26 cellular contexts compared by ENCODE assay signal in the genomic region with DNA sequence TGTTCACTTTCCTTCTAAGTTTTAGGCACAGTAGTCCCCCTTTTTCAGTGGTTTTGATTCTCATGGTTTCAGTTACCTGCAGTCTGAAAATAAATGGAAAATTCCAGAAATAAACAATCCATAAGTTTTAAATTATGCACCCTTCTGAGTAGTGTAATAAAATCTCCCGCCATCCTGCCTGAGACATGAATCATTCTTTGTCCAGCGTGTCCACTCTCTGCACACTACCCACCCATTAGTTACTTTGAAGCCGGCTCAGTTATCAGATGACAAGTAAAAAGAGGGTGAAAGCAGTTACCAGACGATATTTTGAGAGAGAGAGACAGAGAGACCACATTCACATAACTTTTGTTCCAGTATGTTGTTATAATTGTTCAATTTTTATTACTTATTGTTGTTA.
DNase-seq lines count a peak whose midpoint lies in the region; ATAC-seq and TF ChIP-seq lines count a peak whose summit lies in the region.
"Had no signal": no experiment of that assay in that cellular context is flagged by ENCODE, and none has a peak within 500 bp of the region (broad histone marks: within the 10 kb centered on the region; RNA-seq: fewer than 3 reads in every experiment).

No MANE protein-coding gene starts in this region.

- H3K9me2 ChIP-seq in PC-3 (replicated peaks; ENCODE audit: low read length): no peaks in the 10 kb centered on the region

- no peaks in the 10 kb centered on the region for H3K79me2 ChIP-seq in PC-3 (ENCODE audit: low read length)

- no peaks in the 10 kb centered on the region for H3K9me3 ChIP-seq in PC-3 (ENCODE audit: low read length)
- H3K9me3 ChIP-seq: lower lobe of right lung, Peyer's patch had no signal

- no peaks in the 10 kb centered on the region for H3K27me3 ChIP-seq in PC-3 (ENCODE audit: low read length)
- H3K27me3 ChIP-seq: cardiac muscle cell, neural progenitor cell, Peyer's patch had no signal

- POLR2A ChIA-PET in PC-3 (lab: Charles Lee; ENCODE audit: unreplicated experiment): no interaction called here

- no peaks in the 10 kb centered on the region for H3K27me3 Mint-ChIP-seq in Calu3 (ENCODE audit: unreplicated experiment)
- no peaks in the 10 kb centered on the region for H3K27me3 Mint-ChIP-seq in stimulated activated naive B cell treated with anti-CD40 and anti-IgM and Interleukin-4, amounts not matched to agents 10 μg/mL and 1 μg/mL and 100 μg/mL, for 72 hours

- no peak overlapping the region for H3K9ac ChIP-seq in PC-3 (ENCODE audit: low read length)
- H3K9ac ChIP-seq: neural progenitor cell had no signal

- CTCF ChIA-PET in PC-3 (lab: Charles Lee): no interaction called here
- CTCF ChIA-PET in Calu3 (lab: Charles Lee): no interaction called here

- no peaks in the 10 kb centered on the region for H3K4me1 ChIP-seq in PC-3 (ENCODE audit: insufficient read depth, low read length)
- H3K4me1 ChIP-seq: lower lobe of right lung, neural progenitor cell, Peyer's patch had no signal

- DNase-seq in EL (peak; percentile 68), PC-3 (peak; percentile 40), fibroblast of gingiva (ENCODE audit: low read depth) (peak; percentile 38), skeletal muscle cell (ENCODE audit: low read depth) (peak; percentile 8), midbrain (lab: John Stamatoyannopoulos, UW) (no peak), Calu3 (no peak)
- no peak for DNase-seq in stimulated activated naive B cell treated with anti-CD40 and anti-IgM and Interleukin-4, amounts not matched to agents 10 μg/mL and 1 μg/mL and 100 μg/mL, for 72 hours
- DNase-seq: activated CD8-positive, alpha-beta memory T cell treated with anti-CD3 and anti-CD28 coated beads, Interleukin-2, amount 50 U/mL, for 4 hours; CD8-positive, alpha-beta memory T cell; dermis blood vessel endothelial cell; DMS53; foreskin melanocyte; hypothalamus; kidney; lower lobe of right lung; MM.1S; NCI-H1436; NCI-H2107; NCI-H510A; Peyer's patch; stimulated activated CD4-positive, alpha-beta T cell treated with anti-CD3 and anti-CD28 coated beads, Interleukin-1b, Interleukin-23, amount 100 ng/mL, for 48 hours; WERI-Rb-1 had no signal

- no peaks in the 10 kb centered on the region for H3K4me1 Mint-ChIP-seq in Calu3 (ENCODE audit: low read depth, unreplicated experiment)
- no peaks in the 10 kb centered on the region for H3K4me1 Mint-ChIP-seq in stimulated activated naive B cell treated with anti-CD40 and anti-IgM and Interleukin-4, amounts not matched to agents 10 μg/mL and 1 μg/mL and 100 μg/mL, for 72 hours
- H3K4me1 Mint-ChIP-seq: CD8-positive, alpha-beta memory T cell had no signal

- H3F3A ChIP-seq in PC-3 (ENCODE audit: low read length, unreplicated experiment): no peaks in the 10 kb centered on the region

- peak; percentile 62; the same call in 1 of the 2 replicates for ATAC-seq in PC-3
- ATAC-seq in HG03159 (IDR thresholded peaks at IDR 0.05; ENCODE audit: unreplicated experiment): no peak
- ATAC-seq in stimulated activated naive B cell treated with anti-CD40 and anti-IgM and Interleukin-4, amounts not matched to agents 10 μg/mL and 1 μg/mL and 100 μg/mL, for 72 hours (replicated peaks): no peak
- ATAC-seq: GM12878, lower lobe of right lung had no signal

- H2AFZ ChIP-seq in PC-3 (ENCODE audit: low read length): peak overlapping the region; percentile 3; the same call in 1 of the 2 replicates
- H2AFZ ChIP-seq: neural progenitor cell had no signal

- H3K27ac ChIP-seq in PC-3 (ENCODE audit: low read length): no peak overlapping the region
- H3K27ac ChIP-seq: cardiac muscle cell, lower lobe of right lung, neural progenitor cell, Peyer's patch, WERI-Rb-1 had no signal

- H3K9me3 Mint-ChIP-seq in Calu3 (ENCODE audit: low read depth, unreplicated experiment): peaks cover 4% of the 10 kb centered on the region
- H3K9me3 Mint-ChIP-seq in stimulated activated naive B cell treated with anti-CD40 and anti-IgM and Interleukin-4, amounts not matched to agents 10 μg/mL and 1 μg/mL and 100 μg/mL, for 72 hours: peaks cover 4 to 6% of the 10 kb centered on the region in 2 donors
- H3K9me3 Mint-ChIP-seq: CD8-positive, alpha-beta memory T cell; neural progenitor cell had no signal

- no TSS peak for BruUV-seq in PC-3 (replicated peaks; lab: Mats Ljungman, UMichigan)
- BruUV-seq in Calu3 (replicated peaks; lab: Mats Ljungman, UMichigan): no TSS peak

- H3K4me2 ChIP-seq in PC-3 (ENCODE audit: low read length): no peak overlapping the region
- H3K4me2 ChIP-seq: neural progenitor cell had no signal

- no peak overlapping the region for H3K27ac Mint-ChIP-seq in Calu3 (ENCODE audit: unreplicated experiment)
- H3K27ac Mint-ChIP-seq in stimulated activated naive B cell treated with anti-CD40 and anti-IgM and Interleukin-4, amounts not matched to agents 10 μg/mL and 1 μg/mL and 100 μg/mL, for 72 hours: no peak overlapping the region
- H3K27ac Mint-ChIP-seq: neural progenitor cell had no signal

- no peak overlapping the region for H3K4me3 Mint-ChIP-seq in Calu3 (ENCODE audit: low read depth, unreplicated experiment)
- no peak overlapping the region for H3K4me3 Mint-ChIP-seq in stimulated activated naive B cell treated with anti-CD40 and anti-IgM and Interleukin-4, amounts not matched to agents 10 μg/mL and 1 μg/mL and 100 μg/mL, for 72 hours
- H3K4me3 Mint-ChIP-seq: CD8-positive, alpha-beta memory T cell; neural progenitor cell had no signal

- TF ChIP-seq CTCF in PC-3 (conservative IDR thresholded peaks at IDR 0.05; ENCODE audit: low read depth, low read length): no peak
- no peak for TF ChIP-seq CTCF in Calu3 (IDR thresholded peaks at IDR 0.05; ENCODE audit: unreplicated experiment)

- H4K20me1 ChIP-seq in PC-3 (ENCODE audit: low read length): no peaks in the 10 kb centered on the region

- no peak overlapping the region for H3K4me3 ChIP-seq in PC-3 (ENCODE audit: low read length)
- no peak overlapping the region for H3K4me3 ChIP-seq in skeletal muscle cell (ENCODE audit: low read depth, low read length)
- H3K4me3 ChIP-seq: cardiac muscle cell, GM12878, lower lobe of right lung, neural progenitor cell, Peyer's patch had no signal

- H3K36me3 ChIP-seq in PC-3 (ENCODE audit: low read depth, low read length): no peaks in the 10 kb centered on the region
- H3K36me3 ChIP-seq: cardiac muscle cell, lower lobe of right lung, neural progenitor cell, Peyer's patch, WERI-Rb-1 had no signal

- intact Hi-C loops in PC-3 (cut with micrococcal nuclease): no loop called here
- intact Hi-C loops in Calu3 (cut with micrococcal nuclease; ENCODE audit: unreplicated experiment): no loop called here

- H3K36me3 Mint-ChIP-seq in Calu3 (ENCODE audit: insufficient read depth, unreplicated experiment): no peaks in the 10 kb centered on the region
- no peaks in the 10 kb centered on the region for H3K36me3 Mint-ChIP-seq in stimulated activated naive B cell treated with anti-CD40 and anti-IgM and Interleukin-4, amounts not matched to agents 10 μg/mL and 1 μg/mL and 100 μg/mL, for 72 hours
- H3K36me3 Mint-ChIP-seq: CD8-positive, alpha-beta memory T cell; neural progenitor cell had no signal

Comparison
In these comparisons a context has a peak if more than half of its experiments do, and no peak if none do; other contexts are left out.
1. DNase-seq: peak in EL (single experiment), PC-3 (single experiment), fibroblast of gingiva (single experiment) and skeletal muscle cell (single experiment); none in midbrain (single experiment), Calu3 (single experiment) and stimulated activated naive B cell treated with anti-CD40 and anti-IgM and Interleukin-4, amounts not matched to agents 10 μg/mL and 1 μg/mL and 100 μg/mL, for 72 hours (single experiment).